ENCODE assay signal across 8 cellular contexts in the genomic region with DNA sequence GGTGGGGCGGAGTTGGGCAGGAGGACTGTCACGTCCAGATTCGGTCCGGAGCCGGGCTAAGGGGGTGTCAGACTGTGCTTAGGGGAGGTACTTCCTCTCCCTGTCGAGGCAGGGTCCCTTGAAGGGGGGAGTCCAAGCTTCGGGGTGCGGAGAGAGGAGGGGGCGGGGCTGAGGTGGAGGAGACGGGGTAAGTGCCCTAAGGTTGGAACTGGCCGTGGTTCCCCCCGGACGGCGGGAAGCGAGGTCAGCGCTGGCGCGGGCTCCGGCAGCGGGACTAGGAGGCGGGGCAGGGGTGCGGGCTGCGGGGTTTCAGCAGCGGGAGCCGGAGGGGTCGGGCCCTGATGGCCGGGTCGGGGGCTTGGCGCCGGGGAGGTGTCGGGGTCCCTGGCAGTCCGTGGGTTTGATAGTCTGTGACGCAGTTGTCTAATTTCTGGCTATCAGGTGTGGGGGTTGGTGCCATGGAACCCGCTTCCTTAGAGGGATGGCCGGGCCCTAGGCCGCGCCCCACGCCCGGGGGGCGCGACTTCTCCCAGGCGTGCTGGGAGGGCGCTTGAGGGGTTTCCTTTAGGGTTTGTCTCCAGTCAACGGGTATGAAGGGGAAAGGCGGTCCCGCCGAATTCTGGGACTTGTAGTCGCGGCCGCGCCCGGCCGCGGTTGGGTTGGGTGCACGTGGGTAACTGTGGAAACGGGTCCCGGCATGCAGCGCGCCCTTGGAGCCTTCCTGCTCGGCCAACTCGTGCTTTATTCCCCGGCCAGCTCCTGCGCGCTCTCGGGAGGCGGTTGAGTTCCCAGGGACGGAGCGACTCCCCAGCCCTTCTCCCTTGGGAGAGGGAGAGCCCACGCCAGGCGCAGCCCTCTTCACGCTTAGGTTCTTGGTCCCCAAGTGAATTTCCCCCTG. TPM values are rescaled to one million over a fixed set of nuclear protein-coding genes. Genes with fewer than 3 reads are reported as not detected.
A peak's percentile ranks its signal among the peaks of the same experiment; 100 is the strongest.
DNase-seq lines count a peak whose midpoint lies in the region; ATAC-seq and TF ChIP-seq lines count a peak whose summit lies in the region.

No MANE protein-coding gene starts in this region.

- H3K27ac ChIP-seq in ectodermal cell (ENCODE audit: insufficient read depth, low read depth, low read length, poor library complexity, severe bottlenecking) = peak overlapping the region; percentile 72
- peak overlapping the region; percentile 84 for H3K27ac ChIP-seq in lower lobe of right lung

- POLR2A ChIA-PET in activated CD4-positive, alpha-beta memory T cell treated with anti-CD3 and anti-CD28 coated beads, Interleukin-2, amount 10 ng/mL, durations not matched to agents 7 days and 5 days (lab: Charles Lee) = interaction anchor here (0.8 to 2.1 kb wide), 2 partner anchors 193 to 868 kb away, joined by 3 to 16 read pairs; partner anchors contain the start of gene SGCB

- H3K9me3 ChIP-seq in ectodermal cell (ENCODE audit: control insufficient read depth, low read length) = no peaks in the 10 kb centered on the region
- no peaks in the 10 kb centered on the region for H3K9me3 ChIP-seq in lower lobe of right lung

- H3K27me3 ChIP-seq in ectodermal cell (ENCODE audit: control insufficient read depth, insufficient read depth, low read length, poor library complexity, severe bottlenecking) (peaks cover 24% of the 10 kb centered on the region), lower lobe of right lung (ENCODE audit: low read depth) (no peaks in the 10 kb centered on the region)

- DNase-seq in CD1c-positive myeloid dendritic cell (ENCODE audit: extremely low spot score) = peak; percentile 90
- DNase-seq in NCI-H748 treated with DMSO at 0.1 percent for 48 hours (lab: John Stamatoyannopoulos, UW) = peak; percentile 62
- peak; percentile 87 for DNase-seq in activated CD4-positive, alpha-beta memory T cell treated with anti-CD3 and anti-CD28 coated beads, Interleukin-2, amount 10 ng/mL, durations not matched to agents 7 days and 5 days
- DNase-seq in lower lobe of right lung = peak; percentile 96
- peak; percentile 64 to 84 (median 66) for DNase-seq in stimulated activated CD4-positive, alpha-beta T cell treated with anti-CD3 and anti-CD28 coated beads, TNF-alpha, amount 100 ng/mL, for 24 hours (ENCODE audit: low read depth in 3 of 3)

- peaks cover 13% of the 10 kb centered on the region for H3K4me1 ChIP-seq in ectodermal cell (ENCODE audit: control insufficient read depth, insufficient read depth, low read length)
- H3K4me1 ChIP-seq in lower lobe of right lung = peaks cover 8% of the 10 kb centered on the region

- peak; percentile 38 for ATAC-seq in GM19397 (IDR thresholded peaks at IDR 0.05; ENCODE audit: unreplicated experiment)
- ATAC-seq in HG03565 (IDR thresholded peaks at IDR 0.05; ENCODE audit: unreplicated experiment) = peak; percentile 34
- peak; percentile 80 to 84 for ATAC-seq in lower lobe of right lung

- H3K9me3 Mint-ChIP-seq in activated CD4-positive, alpha-beta memory T cell treated with anti-CD3 and anti-CD28 coated beads, Interleukin-2, amount 10 ng/mL, durations not matched to agents 7 days and 5 days = no peaks in the 10 kb centered on the region

- peak overlapping the region; percentile 59 for H3K27ac Mint-ChIP-seq in activated CD4-positive, alpha-beta memory T cell treated with anti-CD3 and anti-CD28 coated beads, Interleukin-2, amount 10 ng/mL, durations not matched to agents 7 days and 5 days

- H3K4me3 ChIP-seq in ectodermal cell (ENCODE audit: insufficient read depth, low read depth, low read length) (peak overlapping the region; percentile 58), lower lobe of right lung (peak overlapping the region; percentile 84)

- 0 to 1% methylated on average over 71 of the region's 71 CpGs for WGBS in ectodermal cell, 2 experiments

- peaks cover 16% of the 10 kb centered on the region for H3K36me3 Mint-ChIP-seq in activated CD4-positive, alpha-beta memory T cell treated with anti-CD3 and anti-CD28 coated beads, Interleukin-2, amount 10 ng/mL, durations not matched to agents 7 days and 5 days (ENCODE audit: low read depth)

- H3K36me3 ChIP-seq in ectodermal cell (ENCODE audit: control insufficient read depth, insufficient read depth, low read length) (no peaks in the 10 kb centered on the region), lower lobe of right lung (no peaks in the 10 kb centered on the region)

- intact Hi-C loops in lower lobe of right lung (cut with DNase I) = no loop called here

- peak overlapping the region; percentile 90 for H3K4me3 Mint-ChIP-seq in activated CD4-positive, alpha-beta memory T cell treated with anti-CD3 and anti-CD28 coated beads, Interleukin-2, amount 10 ng/mL, durations not matched to agents 7 days and 5 days

- H3K27me3 Mint-ChIP-seq in activated CD4-positive, alpha-beta memory T cell treated with anti-CD3 and anti-CD28 coated beads, Interleukin-2, amount 10 ng/mL, durations not matched to agents 7 days and 5 days = no peaks in the 10 kb centered on the region

- TF ChIP-seq CTCF in lower lobe of right lung (IDR thresholded peaks at IDR 0.05) = no peak

- CTCF ChIA-PET in activated CD4-positive, alpha-beta memory T cell treated with anti-CD3 and anti-CD28 coated beads, Interleukin-2, amount 10 ng/mL, durations not matched to agents 7 days and 5 days (lab: Charles Lee) = interaction anchor here (0.6 kb wide), 1 partner anchor 747 kb away, joined by 3 read pairs; no protein-coding TSS in a partner anchor

- H3K4me1 Mint-ChIP-seq in activated CD4-positive, alpha-beta memory T cell treated with anti-CD3 and anti-CD28 coated beads, Interleukin-2, amount 10 ng/mL, durations not matched to agents 7 days and 5 days = peaks cover 20% of the 10 kb centered on the region

RNA-seq across cellular contexts. Expression of gene DCUN1D4, which starts 1.5 kb away (rescaled TPM):
- 10 to 100 TPM; 28.9 TPM for total RNA-seq in activated CD4-positive, alpha-beta memory T cell treated with anti-CD3 and anti-CD28 coated beads, Interleukin-2, amount 10 ng/mL, durations not matched to agents 7 days and 5 days
- polyA plus RNA-seq in ectodermal cell (2013, experiment 1 of 4) = 84.2 TPM
- polyA plus RNA-seq in ectodermal cell (2013, experiment 2 of 4) = 122 TPM
- 67.0 TPM for polyA plus RNA-seq in ectodermal cell (2013, experiment 3 of 4)
- 76.6 TPM for polyA plus RNA-seq in ectodermal cell (2013, experiment 4 of 4)
- 49.5 TPM for total RNA-seq in lower lobe of right lung

Comparison
In these comparisons a context has a peak if more than half of its experiments do, and no peak if none do; other contexts are left out.
1. Peak in every context shown above with its lines: DNase-seq, ATAC-seq, H3K4me3 ChIP-seq and H3K27ac ChIP-seq.